Comparison of ENCODE assay signal across 2 cellular contexts in genomic region chr16:89657442-89658220, GRCh38.
TF ChIP-seq lines count a peak whose summit lies in the region.

CHMP1A (minus strand) TSS chr16:89657708; CDS start chr16:89657588, 120 bp downstream.
SPATA33 (plus strand) TSS chr16:89657836; CDS start chr16:89657912, 76 bp downstream.

TF ChIP-seq in HCT116, 20 proteins besides CTCF, POLR2A, EP300 and RAD21 (continued from another document):
- peak; percentile 89 for TF ChIP-seq MAX (IDR thresholded peaks at IDR 0.05)
- peak; percentile 79 for TF ChIP-seq POLR2AphosphoS5 (IDR thresholded peaks at IDR 0.05; ENCODE audit: low read depth, low read length)
- TF ChIP-seq ELF1 (IDR thresholded peaks at IDR 0.05; ENCODE audit: borderline replicate concordance, low read depth): no peak; the same call in 1 of the 2 replicates
- TF ChIP-seq SRF (IDR thresholded peaks at IDR 0.05; ENCODE audit: low read depth): no peak; the same call in 1 of the 2 replicates
- TF ChIP-seq SIN3A (IDR thresholded peaks at IDR 0.05; ENCODE audit: low read depth): peak; percentile 96
- TF ChIP-seq ZNF274 (IDR thresholded peaks at IDR 0.05; ENCODE audit: low read depth, low read length): no peak
- TF ChIP-seq ZBTB33 (IDR thresholded peaks at IDR 0.05; ENCODE audit: extremely low read depth, insufficient replicate concordance, low read length): peak; percentile 97
- TF ChIP-seq EGR1 (IDR thresholded peaks at IDR 0.05; ENCODE audit: low read depth): no peak
- TF ChIP-seq CBX3 (IDR thresholded peaks at IDR 0.05; ENCODE audit: low read depth): no peak
- peak; percentile 16 for TF ChIP-seq TCF7L2 (IDR thresholded peaks at IDR 0.05; ENCODE audit: borderline replicate concordance, extremely low read depth, insufficient read depth, insufficient read length)
- TF ChIP-seq EZH2 (IDR thresholded peaks at IDR 0.05): no peak
- TF ChIP-seq FOSL1 (IDR thresholded peaks at IDR 0.05; ENCODE audit: low read depth): no peak
- no peak for TF ChIP-seq ATF3 (IDR thresholded peaks at IDR 0.05)
- peak; percentile 69 for TF ChIP-seq YY1 (IDR thresholded peaks at IDR 0.05; ENCODE audit: extremely low read depth, insufficient replicate concordance, low read depth, low read length)
- no peak for TF ChIP-seq CEBPB (IDR thresholded peaks at IDR 0.05; ENCODE audit: low read depth)

TF ChIP-seq in SK-N-SH treated with all-trans-retinoic acid at 6 μM for 48 hours, 23 proteins besides CTCF, POLR2A, EP300 and RAD21 (continued from another document):
- TF ChIP-seq CREB5 (CRISPR knock-in tag; IDR thresholded peaks at IDR 0.05; ENCODE audit: low read depth) (no peak), PATZ1 (CRISPR knock-in tag; IDR thresholded peaks at IDR 0.05; ENCODE audit: borderline replicate concordance) (no peak)
TF ChIP-seq in SK-N-SH treated with all-trans-retinoic acid at 6 μM for 48 hours: peak in this region for 0.
